In the genomic region with DNA sequence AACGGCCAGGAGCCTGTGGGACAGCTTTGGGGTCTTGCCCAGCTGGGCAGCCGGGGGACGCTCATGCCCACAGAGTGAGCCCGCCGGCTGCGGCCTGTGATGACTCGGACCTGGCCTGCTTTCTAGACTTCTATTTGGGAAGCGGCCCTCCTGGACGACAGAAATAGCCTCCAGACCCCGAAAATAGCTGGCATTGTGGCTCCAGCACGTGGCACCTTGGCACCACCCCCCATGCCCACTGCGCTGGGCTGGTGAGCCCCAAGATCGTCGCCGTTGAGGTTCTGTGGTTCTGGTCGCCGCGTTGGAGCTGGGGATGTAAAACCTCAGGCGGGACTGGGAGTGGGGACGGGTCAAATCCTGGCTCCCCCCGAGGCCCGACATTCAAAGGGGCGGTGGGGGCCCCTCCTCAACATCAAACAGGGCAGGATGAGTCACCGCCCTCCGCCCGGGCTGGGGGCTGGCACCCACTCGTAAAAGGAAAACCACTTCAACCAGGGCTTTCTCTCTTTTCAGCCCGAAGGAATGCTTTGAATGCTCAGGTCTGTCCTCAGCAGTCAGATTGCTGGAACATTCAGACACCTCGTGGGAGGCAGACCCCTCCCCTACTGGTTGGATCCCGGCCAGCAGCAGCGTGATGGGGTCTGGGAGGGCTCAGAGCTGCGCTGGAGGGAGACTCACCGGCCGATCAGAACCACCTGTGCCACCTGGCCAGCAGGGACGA, we compare ENCODE assay signal across 20 cellular contexts. TPM values are rescaled to one million over a fixed set of nuclear protein-coding genes. Genes with fewer than 3 reads are reported as not detected.
DNase-seq lines count a peak whose midpoint lies in the region; ATAC-seq and TF ChIP-seq lines count a peak whose summit lies in the region.
"Had no signal": no experiment of that assay in that cellular context is flagged by ENCODE, and none has a peak within 500 bp of the region (broad histone marks: within the 10 kb centered on the region; RNA-seq: fewer than 3 reads in every experiment).

No MANE protein-coding gene starts in this region.

- WGBS in suprapubic skin = 47% methylated on average over 15 of the region's 35 CpGs

- no peak for TF ChIP-seq POLR2A in suprapubic skin (IDR thresholded peaks at IDR 0.05)

- H3K27me3 Mint-ChIP-seq in activated CD8-positive, alpha-beta memory T cell treated with anti-CD3 and anti-CD28 coated beads, Interleukin-2, amount 10 ng/mL, durations not matched to agents 7 days and 5 days = peaks cover 9% of the 10 kb centered on the region
- H3K27me3 Mint-ChIP-seq in chondrocyte (ENCODE audit: low read depth) = no peaks in the 10 kb centered on the region
- no peaks in the 10 kb centered on the region for H3K27me3 Mint-ChIP-seq in osteocyte (ENCODE audit: unreplicated experiment)
- H3K27me3 Mint-ChIP-seq: activated CD4-positive, alpha-beta memory T cell treated with anti-CD3 and anti-CD28 coated beads, Interleukin-2, amount 10 ng/mL, durations not matched to agents 7 days and 5 days; B cell; memory B cell had no signal

- H3K4me1 Mint-ChIP-seq in activated CD8-positive, alpha-beta memory T cell treated with anti-CD3 and anti-CD28 coated beads, Interleukin-2, amount 10 ng/mL, durations not matched to agents 7 days and 5 days = no peaks in the 10 kb centered on the region
- H3K4me1 Mint-ChIP-seq in chondrocyte (ENCODE audit: low read depth) (peaks cover 29% of the 10 kb centered on the region), osteocyte (ENCODE audit: unreplicated experiment) (peaks cover 29% of the 10 kb centered on the region)

- no peak for ATAC-seq in activated CD8-positive, alpha-beta memory T cell treated with anti-CD3 and anti-CD28 coated beads, Interleukin-2, amount 10 ng/mL, durations not matched to agents 7 days and 5 days
- ATAC-seq: GM12878 had no signal

- DNase-seq in activated CD8-positive, alpha-beta memory T cell treated with anti-CD3 and anti-CD28 coated beads, Interleukin-2, amount 50 U/mL, for 4 hours = peak; percentile 62
- no peak for DNase-seq in activated CD8-positive, alpha-beta memory T cell treated with anti-CD3 and anti-CD28 coated beads, Interleukin-2, amount 10 ng/mL, durations not matched to agents 7 days and 5 days
- DNase-seq in chondrocyte (ENCODE audit: low spot score) (no peak), osteocyte (ENCODE audit: extremely low spot score, unreplicated experiment) (no peak), suprapubic skin (ENCODE audit: low spot score in 2 of 2) (no peak), dermis blood vessel endothelial cell (no peak), anterior cingulate cortex (lab: John Stamatoyannopoulos, UW) (no peak)
- DNase-seq: activated CD4-positive, alpha-beta memory T cell treated with anti-CD3 and anti-CD28 coated beads, Interleukin-2, amount 10 ng/mL, durations not matched to agents 7 days and 5 days; adrenal gland; DMS79 treated with DMSO at 0.1 percent for 48 hours; dorsolateral prefrontal cortex; MM.1S; NCI-H226 had no signal

- CTCF ChIA-PET in activated CD8-positive, alpha-beta memory T cell treated with anti-CD3 and anti-CD28 coated beads, Interleukin-2, amount 10 ng/mL, durations not matched to agents 7 days and 5 days (lab: Charles Lee) = no interaction called here
- CTCF ChIA-PET in HEK293 (lab: Yijun Ruan, JAX) = interaction anchor here (0.6 to 1.7 kb wide), 4 partner anchors 15 to 615 kb away, joined by 3 to 4 read pairs (median 3); no protein-coding TSS in a partner anchor

- H3K36me3 Mint-ChIP-seq in activated CD8-positive, alpha-beta memory T cell treated with anti-CD3 and anti-CD28 coated beads, Interleukin-2, amount 10 ng/mL, durations not matched to agents 7 days and 5 days = no peaks in the 10 kb centered on the region
- H3K36me3 Mint-ChIP-seq in chondrocyte (ENCODE audit: low read depth) (no peaks in the 10 kb centered on the region), osteocyte (ENCODE audit: unreplicated experiment) (no peaks in the 10 kb centered on the region)

- no peak overlapping the region for H3K4me3 ChIP-seq in HEK293 (ENCODE audit: low read depth, low read length)
- no peak overlapping the region for H3K4me3 ChIP-seq in suprapubic skin
- H3K4me3 ChIP-seq: adrenal gland, dorsolateral prefrontal cortex, GM12878, vagina had no signal

- no peak for TF ChIP-seq CTCF in HEK293 (tag by site-specific recombination; IDR thresholded peaks at IDR 0.05)
- no peak for TF ChIP-seq CTCF in chondrocyte (IDR thresholded peaks at IDR 0.05)
- TF ChIP-seq CTCF in osteocyte (IDR thresholded peaks at IDR 0.05) = no peak
- no peak for TF ChIP-seq CTCF in suprapubic skin (IDR thresholded peaks at IDR 0.05)

- H3K27me3 ChIP-seq in suprapubic skin = peaks cover 2% of the 10 kb centered on the region
- H3K27me3 ChIP-seq: adrenal gland, dorsolateral prefrontal cortex, vagina had no signal

- H3K27ac Mint-ChIP-seq in activated CD8-positive, alpha-beta memory T cell treated with anti-CD3 and anti-CD28 coated beads, Interleukin-2, amount 10 ng/mL, durations not matched to agents 7 days and 5 days = no peak overlapping the region
- peak overlapping the region; percentile 76 for H3K27ac Mint-ChIP-seq in chondrocyte (ENCODE audit: unreplicated experiment)
- H3K27ac Mint-ChIP-seq in osteocyte (ENCODE audit: unreplicated experiment) = peak overlapping the region; percentile 34
- H3K27ac Mint-ChIP-seq: activated CD4-positive, alpha-beta memory T cell treated with anti-CD3 and anti-CD28 coated beads, Interleukin-2, amount 10 ng/mL, durations not matched to agents 7 days and 5 days; B cell; memory B cell; T-helper 2 cell treated with Interferon-gamma antibody and Interleukin-4, amounts not matched to agents 5 μg/mL and 100 μg/mL, for 36 hours had no signal

- POLR2A ChIA-PET in HEK293 (lab: Yijun Ruan, JAX) = interaction anchor here (7.0 kb wide), 1 partner anchor 41 kb away, joined by 55 read pairs; a partner anchor contains a TSS

- TF ChIP-seq EP300 in suprapubic skin (IDR thresholded peaks at IDR 0.05) = no peak

- H3K9me3 ChIP-seq in HEK293 (ENCODE audit: control insufficient read depth, insufficient read depth, low read depth, low read length) = no peaks in the 10 kb centered on the region
- no peaks in the 10 kb centered on the region for H3K9me3 ChIP-seq in suprapubic skin
- H3K9me3 ChIP-seq: adrenal gland, vagina had no signal

- no peak overlapping the region for H3K4me3 Mint-ChIP-seq in activated CD8-positive, alpha-beta memory T cell treated with anti-CD3 and anti-CD28 coated beads, Interleukin-2, amount 10 ng/mL, durations not matched to agents 7 days and 5 days
- H3K4me3 Mint-ChIP-seq in chondrocyte (ENCODE audit: unreplicated experiment) = no peak overlapping the region
- no peak overlapping the region for H3K4me3 Mint-ChIP-seq in osteocyte (ENCODE audit: unreplicated experiment)
- H3K4me3 Mint-ChIP-seq: activated CD4-positive, alpha-beta memory T cell treated with anti-CD3 and anti-CD28 coated beads, Interleukin-2, amount 10 ng/mL, durations not matched to agents 7 days and 5 days; B cell; memory B cell; T-helper 2 cell treated with Interferon-gamma antibody and Interleukin-4, amounts not matched to agents 5 μg/mL and 100 μg/mL, for 36 hours had no signal

- H3K36me3 ChIP-seq in HEK293 (ENCODE audit: control insufficient read depth in 2 of 2, insufficient read depth in 1 of 2, low read length in 2 of 2) (no peaks in the 10 kb centered on the region), suprapubic skin (no peaks in the 10 kb centered on the region)
- H3K36me3 ChIP-seq: adrenal gland, vagina had no signal

- no peaks in the 10 kb centered on the region for H3K4me1 ChIP-seq in HEK293 (ENCODE audit: control insufficient read depth, insufficient read depth, low read length)
- H3K4me1 ChIP-seq in suprapubic skin = peaks cover 5% of the 10 kb centered on the region
- H3K4me1 ChIP-seq: adrenal gland, parathyroid adenoma, vagina had no signal

- no peaks in the 10 kb centered on the region for H3K9me3 Mint-ChIP-seq in activated CD8-positive, alpha-beta memory T cell treated with anti-CD3 and anti-CD28 coated beads, Interleukin-2, amount 10 ng/mL, durations not matched to agents 7 days and 5 days (ENCODE audit: low read depth)
- H3K9me3 Mint-ChIP-seq in chondrocyte (ENCODE audit: low read depth) (no peaks in the 10 kb centered on the region), osteocyte (ENCODE audit: unreplicated experiment) (no peaks in the 10 kb centered on the region)
- H3K9me3 Mint-ChIP-seq: activated CD4-positive, alpha-beta memory T cell treated with anti-CD3 and anti-CD28 coated beads, Interleukin-2, amount 10 ng/mL, durations not matched to agents 7 days and 5 days; memory B cell; T-helper 2 cell treated with Interferon-gamma antibody and Interleukin-4, amounts not matched to agents 5 μg/mL and 100 μg/mL, for 36 hours had no signal

- no peak overlapping the region for H3K27ac ChIP-seq in HEK293 (ENCODE audit: extremely low read depth, low read depth, low read length)
- H3K27ac ChIP-seq in suprapubic skin = no peak overlapping the region
- H3K27ac ChIP-seq: adrenal gland, parathyroid adenoma, vagina had no signal

TF ChIP-seq in HEK293, 187 proteins besides CTCF, POLR2A, EP300 and RAD21 (continues in another document):
- TF ChIP-seq ZNF169 (tag by site-specific recombination; IDR thresholded peaks at IDR 0.05) (no peak), ZNF239 (tag by site-specific recombination; IDR thresholded peaks at IDR 0.05) (no peak), ZFHX2 (tag by site-specific recombination; conservative IDR thresholded peaks at IDR 0.05) (peak; percentile 78), ZNF660 (tag by site-specific recombination; IDR thresholded peaks at IDR 0.05) (no peak), ZNF585B (tag by site-specific recombination; IDR thresholded peaks at IDR 0.05) (no peak), ZNF837 (tag by site-specific recombination; IDR thresholded peaks at IDR 0.05) (no peak)
- TF ChIP-seq, protein P1, sequence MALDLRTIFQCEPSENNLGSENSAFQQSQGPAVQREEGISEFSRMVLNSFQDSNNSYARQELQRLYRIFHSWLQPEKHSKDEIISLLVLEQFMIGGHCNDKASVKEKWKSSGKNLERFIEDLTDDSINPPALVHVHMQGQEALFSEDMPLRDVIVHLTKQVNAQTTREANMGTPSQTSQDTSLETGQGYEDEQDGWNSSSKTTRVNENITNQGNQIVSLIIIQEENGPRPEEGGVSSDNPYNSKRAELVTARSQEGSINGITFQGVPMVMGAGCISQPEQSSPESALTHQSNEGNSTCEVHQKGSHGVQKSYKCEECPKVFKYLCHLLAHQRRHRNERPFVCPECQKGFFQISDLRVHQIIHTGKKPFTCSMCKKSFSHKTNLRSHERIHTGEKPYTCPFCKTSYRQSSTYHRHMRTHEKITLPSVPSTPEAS (tag by site-specific recombination; IDR thresholded peaks at IDR 0.05) = no peak

RNA-seq across cellular contexts. Expression of a gene that starts 42.1 kb away (rescaled TPM):
- total RNA-seq in activated CD8-positive, alpha-beta memory T cell treated with anti-CD3 and anti-CD28 coated beads, Interleukin-2, amount 10 ng/mL, durations not matched to agents 7 days and 5 days = 10 to 100 TPM; 63.4 to 79.4 TPM
- total RNA-seq in chondrocyte (177 to 258 TPM (median 181 TPM) in 3 replicates), osteocyte (148 and 165 TPM in 2 replicates), suprapubic skin (100 to 1,000 TPM in 1 of 4 donors, 10 to 100 TPM in 3; 52.5 to 134 (median 68.7) TPM), dermis blood vessel endothelial cell (53.4 and 114 TPM in 2 replicates)
